Comparison of ENCODE assay signal across 1 cellular context in the genomic region with DNA sequence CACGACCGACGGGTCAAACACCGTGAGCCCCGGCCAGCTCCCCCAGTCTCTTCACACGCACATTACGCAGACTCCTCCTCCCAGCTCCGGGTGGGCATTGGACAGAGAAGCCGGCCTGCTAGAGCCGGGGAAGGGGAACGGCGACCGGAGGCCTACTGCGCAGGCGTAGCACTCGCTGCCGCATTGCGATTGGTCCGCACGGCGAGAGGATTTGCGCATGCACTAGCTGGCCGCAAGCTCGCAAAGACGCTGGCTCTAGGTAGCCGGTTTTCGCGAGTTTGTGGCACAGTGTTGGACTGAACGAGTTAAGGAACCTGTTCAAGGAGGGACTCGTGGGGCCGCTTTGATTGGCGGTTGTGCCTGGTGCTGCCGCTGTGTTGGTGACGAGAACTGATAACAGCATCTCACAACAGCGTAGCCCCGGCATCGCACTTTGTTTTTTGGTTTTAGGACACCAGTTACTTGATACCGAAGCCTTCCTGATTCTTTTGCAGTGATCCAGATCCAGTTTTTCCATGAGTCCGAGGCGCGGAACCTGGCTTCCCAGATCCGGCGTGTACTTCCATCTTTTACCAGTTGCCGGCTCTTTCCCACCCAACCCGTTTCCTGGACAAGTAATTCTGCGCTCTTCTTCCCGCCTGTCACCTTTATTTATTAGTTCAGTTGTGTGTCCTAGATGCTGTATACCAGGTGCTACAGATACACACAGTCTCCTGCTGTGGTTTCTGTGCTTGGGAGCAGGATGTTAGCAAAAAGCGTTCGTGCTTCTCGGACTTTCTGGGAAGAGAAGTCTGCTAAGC.
TF ChIP-seq lines count a peak whose summit lies in the region.

A gene (minus strand): TSS at position 139 of the 800 bp plus-strand sequence. CDS start 185 bp downstream, outside the sequence.

TF ChIP-seq in K562, 482 proteins besides CTCF, POLR2A, EP300 and RAD21 (continued from another document and continues in another):
- TF ChIP-seq, protein P1, sequence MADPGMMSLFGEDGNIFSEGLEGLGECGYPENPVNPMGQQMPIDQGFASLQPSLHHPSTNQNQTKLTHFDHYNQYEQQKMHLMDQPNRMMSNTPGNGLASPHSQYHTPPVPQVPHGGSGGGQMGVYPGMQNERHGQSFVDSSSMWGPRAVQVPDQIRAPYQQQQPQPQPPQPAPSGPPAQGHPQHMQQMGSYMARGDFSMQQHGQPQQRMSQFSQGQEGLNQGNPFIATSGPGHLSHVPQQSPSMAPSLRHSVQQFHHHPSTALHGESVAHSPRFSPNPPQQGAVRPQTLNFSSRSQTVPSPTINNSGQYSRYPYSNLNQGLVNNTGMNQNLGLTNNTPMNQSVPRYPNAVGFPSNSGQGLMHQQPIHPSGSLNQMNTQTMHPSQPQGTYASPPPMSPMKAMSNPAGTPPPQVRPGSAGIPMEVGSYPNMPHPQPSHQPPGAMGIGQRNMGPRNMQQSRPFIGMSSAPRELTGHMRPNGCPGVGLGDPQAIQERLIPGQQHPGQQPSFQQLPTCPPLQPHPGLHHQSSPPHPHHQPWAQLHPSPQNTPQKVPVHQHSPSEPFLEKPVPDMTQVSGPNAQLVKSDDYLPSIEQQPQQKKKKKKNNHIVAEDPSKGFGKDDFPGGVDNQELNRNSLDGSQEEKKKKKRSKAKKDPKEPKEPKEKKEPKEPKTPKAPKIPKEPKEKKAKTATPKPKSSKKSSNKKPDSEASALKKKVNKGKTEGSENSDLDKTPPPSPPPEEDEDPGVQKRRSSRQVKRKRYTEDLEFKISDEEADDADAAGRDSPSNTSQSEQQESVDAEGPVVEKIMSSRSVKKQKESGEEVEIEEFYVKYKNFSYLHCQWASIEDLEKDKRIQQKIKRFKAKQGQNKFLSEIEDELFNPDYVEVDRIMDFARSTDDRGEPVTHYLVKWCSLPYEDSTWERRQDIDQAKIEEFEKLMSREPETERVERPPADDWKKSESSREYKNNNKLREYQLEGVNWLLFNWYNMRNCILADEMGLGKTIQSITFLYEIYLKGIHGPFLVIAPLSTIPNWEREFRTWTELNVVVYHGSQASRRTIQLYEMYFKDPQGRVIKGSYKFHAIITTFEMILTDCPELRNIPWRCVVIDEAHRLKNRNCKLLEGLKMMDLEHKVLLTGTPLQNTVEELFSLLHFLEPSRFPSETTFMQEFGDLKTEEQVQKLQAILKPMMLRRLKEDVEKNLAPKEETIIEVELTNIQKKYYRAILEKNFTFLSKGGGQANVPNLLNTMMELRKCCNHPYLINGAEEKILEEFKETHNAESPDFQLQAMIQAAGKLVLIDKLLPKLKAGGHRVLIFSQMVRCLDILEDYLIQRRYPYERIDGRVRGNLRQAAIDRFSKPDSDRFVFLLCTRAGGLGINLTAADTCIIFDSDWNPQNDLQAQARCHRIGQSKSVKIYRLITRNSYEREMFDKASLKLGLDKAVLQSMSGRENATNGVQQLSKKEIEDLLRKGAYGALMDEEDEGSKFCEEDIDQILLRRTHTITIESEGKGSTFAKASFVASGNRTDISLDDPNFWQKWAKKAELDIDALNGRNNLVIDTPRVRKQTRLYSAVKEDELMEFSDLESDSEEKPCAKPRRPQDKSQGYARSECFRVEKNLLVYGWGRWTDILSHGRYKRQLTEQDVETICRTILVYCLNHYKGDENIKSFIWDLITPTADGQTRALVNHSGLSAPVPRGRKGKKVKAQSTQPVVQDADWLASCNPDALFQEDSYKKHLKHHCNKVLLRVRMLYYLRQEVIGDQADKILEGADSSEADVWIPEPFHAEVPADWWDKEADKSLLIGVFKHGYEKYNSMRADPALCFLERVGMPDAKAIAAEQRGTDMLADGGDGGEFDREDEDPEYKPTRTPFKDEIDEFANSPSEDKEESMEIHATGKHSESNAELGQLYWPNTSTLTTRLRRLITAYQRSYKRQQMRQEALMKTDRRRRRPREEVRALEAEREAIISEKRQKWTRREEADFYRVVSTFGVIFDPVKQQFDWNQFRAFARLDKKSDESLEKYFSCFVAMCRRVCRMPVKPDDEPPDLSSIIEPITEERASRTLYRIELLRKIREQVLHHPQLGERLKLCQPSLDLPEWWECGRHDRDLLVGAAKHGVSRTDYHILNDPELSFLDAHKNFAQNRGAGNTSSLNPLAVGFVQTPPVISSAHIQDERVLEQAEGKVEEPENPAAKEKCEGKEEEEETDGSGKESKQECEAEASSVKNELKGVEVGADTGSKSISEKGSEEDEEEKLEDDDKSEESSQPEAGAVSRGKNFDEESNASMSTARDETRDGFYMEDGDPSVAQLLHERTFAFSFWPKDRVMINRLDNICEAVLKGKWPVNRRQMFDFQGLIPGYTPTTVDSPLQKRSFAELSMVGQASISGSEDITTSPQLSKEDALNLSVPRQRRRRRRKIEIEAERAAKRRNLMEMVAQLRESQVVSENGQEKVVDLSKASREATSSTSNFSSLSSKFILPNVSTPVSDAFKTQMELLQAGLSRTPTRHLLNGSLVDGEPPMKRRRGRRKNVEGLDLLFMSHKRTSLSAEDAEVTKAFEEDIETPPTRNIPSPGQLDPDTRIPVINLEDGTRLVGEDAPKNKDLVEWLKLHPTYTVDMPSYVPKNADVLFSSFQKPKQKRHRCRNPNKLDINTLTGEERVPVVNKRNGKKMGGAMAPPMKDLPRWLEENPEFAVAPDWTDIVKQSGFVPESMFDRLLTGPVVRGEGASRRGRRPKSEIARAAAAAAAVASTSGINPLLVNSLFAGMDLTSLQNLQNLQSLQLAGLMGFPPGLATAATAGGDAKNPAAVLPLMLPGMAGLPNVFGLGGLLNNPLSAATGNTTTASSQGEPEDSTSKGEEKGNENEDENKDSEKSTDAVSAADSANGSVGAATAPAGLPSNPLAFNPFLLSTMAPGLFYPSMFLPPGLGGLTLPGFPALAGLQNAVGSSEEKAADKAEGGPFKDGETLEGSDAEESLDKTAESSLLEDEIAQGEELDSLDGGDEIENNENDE (IDR thresholded peaks at IDR 0.05; ENCODE audit: low read depth, low read length): no peak
- TF ChIP-seq CREBBP (IDR thresholded peaks at IDR 0.05; ENCODE audit: low read depth, low read length): no peak
- TF ChIP-seq MEF2A (IDR thresholded peaks at IDR 0.05; ENCODE audit: control insufficient read depth, low read depth, low read length): no peak
- no peak for TF ChIP-seq ZNF224 (CRISPR knock-in tag; IDR thresholded peaks at IDR 0.05)
- no peak for TF ChIP-seq FOXP1 (CRISPR knock-in tag; IDR thresholded peaks at IDR 0.05)
- no peak for TF ChIP-seq GATAD2A (IDR thresholded peaks at IDR 0.05)
- TF ChIP-seq, protein P2, sequence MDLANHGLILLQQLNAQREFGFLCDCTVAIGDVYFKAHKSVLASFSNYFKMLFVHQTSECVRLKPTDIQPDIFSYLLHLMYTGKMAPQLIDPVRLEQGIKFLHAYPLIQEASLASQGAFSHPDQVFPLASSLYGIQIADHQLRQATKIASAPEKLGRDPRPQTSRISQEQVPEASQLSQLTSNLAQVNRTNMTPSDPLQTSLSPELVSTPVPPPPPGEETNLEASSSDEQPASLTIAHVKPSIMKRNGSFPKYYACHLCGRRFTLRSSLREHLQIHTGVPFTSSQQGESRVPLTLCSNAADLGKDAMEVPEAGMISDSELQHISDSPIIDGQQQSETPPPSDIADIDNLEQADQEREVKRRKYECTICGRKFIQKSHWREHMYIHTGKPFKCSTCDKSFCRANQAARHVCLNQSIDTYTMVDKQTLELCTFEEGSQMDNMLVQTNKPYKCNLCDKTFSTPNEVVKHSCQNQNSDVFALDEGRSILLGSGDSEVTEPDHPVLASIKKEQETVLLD (IDR thresholded peaks at IDR 0.05): peak; percentile 93
- TF ChIP-seq ZBTB7A (IDR thresholded peaks at IDR 0.05; ENCODE audit: borderline replicate concordance, control insufficient read depth, low read depth, low read length): no peak
- TF ChIP-seq, protein P3, sequence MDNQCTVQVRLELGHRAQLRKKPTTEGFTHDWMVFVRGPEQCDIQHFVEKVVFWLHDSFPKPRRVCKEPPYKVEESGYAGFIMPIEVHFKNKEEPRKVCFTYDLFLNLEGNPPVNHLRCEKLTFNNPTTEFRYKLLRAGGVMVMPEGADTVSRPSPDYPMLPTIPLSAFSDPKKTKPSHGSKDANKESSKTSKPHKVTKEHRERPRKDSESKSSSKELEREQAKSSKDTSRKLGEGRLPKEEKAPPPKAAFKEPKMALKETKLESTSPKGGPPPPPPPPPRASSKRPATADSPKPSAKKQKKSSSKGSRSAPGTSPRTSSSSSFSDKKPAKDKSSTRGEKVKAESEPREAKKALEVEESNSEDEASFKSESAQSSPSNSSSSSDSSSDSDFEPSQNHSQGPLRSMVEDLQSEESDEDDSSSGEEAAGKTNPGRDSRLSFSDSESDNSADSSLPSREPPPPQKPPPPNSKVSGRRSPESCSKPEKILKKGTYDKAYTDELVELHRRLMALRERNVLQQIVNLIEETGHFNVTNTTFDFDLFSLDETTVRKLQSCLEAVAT (IDR thresholded peaks at IDR 0.05): peak in 1 of 2 experiments; percentile 47; a peak in 1 of 4 replicates
- TF ChIP-seq MTA2 (IDR thresholded peaks at IDR 0.05; ENCODE audit: low read depth): 0 out of 2 replicates have a peak, but pooled peaks have one; percentile 13
- TF ChIP-seq RNF2 (IDR thresholded peaks at IDR 0.05): peak; percentile 75
- TF ChIP-seq, protein P4, sequence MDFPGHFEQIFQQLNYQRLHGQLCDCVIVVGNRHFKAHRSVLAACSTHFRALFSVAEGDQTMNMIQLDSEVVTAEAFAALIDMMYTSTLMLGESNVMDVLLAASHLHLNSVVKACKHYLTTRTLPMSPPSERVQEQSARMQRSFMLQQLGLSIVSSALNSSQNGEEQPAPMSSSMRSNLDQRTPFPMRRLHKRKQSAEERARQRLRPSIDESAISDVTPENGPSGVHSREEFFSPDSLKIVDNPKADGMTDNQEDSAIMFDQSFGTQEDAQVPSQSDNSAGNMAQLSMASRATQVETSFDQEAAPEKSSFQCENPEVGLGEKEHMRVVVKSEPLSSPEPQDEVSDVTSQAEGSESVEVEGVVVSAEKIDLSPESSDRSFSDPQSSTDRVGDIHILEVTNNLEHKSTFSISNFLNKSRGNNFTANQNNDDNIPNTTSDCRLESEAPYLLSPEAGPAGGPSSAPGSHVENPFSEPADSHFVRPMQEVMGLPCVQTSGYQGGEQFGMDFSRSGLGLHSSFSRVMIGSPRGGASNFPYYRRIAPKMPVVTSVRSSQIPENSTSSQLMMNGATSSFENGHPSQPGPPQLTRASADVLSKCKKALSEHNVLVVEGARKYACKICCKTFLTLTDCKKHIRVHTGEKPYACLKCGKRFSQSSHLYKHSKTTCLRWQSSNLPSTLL (IDR thresholded peaks at IDR 0.05): no peak
- no peak for TF ChIP-seq EZH2 (IDR thresholded peaks at IDR 0.05; ENCODE audit: borderline replicate concordance, low read depth, low read length)
- no peak for TF ChIP-seq NR2F6 (CRISPR knock-in tag; IDR thresholded peaks at IDR 0.05)
- TF ChIP-seq, protein P5, sequence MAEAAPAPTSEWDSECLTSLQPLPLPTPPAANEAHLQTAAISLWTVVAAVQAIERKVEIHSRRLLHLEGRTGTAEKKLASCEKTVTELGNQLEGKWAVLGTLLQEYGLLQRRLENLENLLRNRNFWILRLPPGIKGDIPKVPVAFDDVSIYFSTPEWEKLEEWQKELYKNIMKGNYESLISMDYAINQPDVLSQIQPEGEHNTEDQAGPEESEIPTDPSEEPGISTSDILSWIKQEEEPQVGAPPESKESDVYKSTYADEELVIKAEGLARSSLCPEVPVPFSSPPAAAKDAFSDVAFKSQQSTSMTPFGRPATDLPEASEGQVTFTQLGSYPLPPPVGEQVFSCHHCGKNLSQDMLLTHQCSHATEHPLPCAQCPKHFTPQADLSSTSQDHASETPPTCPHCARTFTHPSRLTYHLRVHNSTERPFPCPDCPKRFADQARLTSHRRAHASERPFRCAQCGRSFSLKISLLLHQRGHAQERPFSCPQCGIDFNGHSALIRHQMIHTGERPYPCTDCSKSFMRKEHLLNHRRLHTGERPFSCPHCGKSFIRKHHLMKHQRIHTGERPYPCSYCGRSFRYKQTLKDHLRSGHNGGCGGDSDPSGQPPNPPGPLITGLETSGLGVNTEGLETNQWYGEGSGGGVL (CRISPR knock-in tag; IDR thresholded peaks at IDR 0.05): no peak
- peak; percentile 72 for TF ChIP-seq ELF1 (tag; IDR thresholded peaks at IDR 0.05)
- TF ChIP-seq, protein P6, sequence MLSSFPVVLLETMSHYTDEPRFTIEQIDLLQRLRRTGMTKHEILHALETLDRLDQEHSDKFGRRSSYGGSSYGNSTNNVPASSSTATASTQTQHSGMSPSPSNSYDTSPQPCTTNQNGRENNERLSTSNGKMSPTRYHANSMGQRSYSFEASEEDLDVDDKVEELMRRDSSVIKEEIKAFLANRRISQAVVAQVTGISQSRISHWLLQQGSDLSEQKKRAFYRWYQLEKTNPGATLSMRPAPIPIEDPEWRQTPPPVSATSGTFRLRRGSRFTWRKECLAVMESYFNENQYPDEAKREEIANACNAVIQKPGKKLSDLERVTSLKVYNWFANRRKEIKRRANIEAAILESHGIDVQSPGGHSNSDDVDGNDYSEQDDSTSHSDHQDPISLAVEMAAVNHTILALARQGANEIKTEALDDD (IDR thresholded peaks at IDR 0.05): peak; percentile 70; the same call in 1 of the 2 replicates
- TF ChIP-seq, protein P7, sequence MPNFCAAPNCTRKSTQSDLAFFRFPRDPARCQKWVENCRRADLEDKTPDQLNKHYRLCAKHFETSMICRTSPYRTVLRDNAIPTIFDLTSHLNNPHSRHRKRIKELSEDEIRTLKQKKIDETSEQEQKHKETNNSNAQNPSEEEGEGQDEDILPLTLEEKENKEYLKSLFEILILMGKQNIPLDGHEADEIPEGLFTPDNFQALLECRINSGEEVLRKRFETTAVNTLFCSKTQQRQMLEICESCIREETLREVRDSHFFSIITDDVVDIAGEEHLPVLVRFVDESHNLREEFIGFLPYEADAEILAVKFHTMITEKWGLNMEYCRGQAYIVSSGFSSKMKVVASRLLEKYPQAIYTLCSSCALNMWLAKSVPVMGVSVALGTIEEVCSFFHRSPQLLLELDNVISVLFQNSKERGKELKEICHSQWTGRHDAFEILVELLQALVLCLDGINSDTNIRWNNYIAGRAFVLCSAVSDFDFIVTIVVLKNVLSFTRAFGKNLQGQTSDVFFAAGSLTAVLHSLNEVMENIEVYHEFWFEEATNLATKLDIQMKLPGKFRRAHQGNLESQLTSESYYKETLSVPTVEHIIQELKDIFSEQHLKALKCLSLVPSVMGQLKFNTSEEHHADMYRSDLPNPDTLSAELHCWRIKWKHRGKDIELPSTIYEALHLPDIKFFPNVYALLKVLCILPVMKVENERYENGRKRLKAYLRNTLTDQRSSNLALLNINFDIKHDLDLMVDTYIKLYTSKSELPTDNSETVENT (CRISPR knock-in tag; IDR thresholded peaks at IDR 0.05): no peak
- TF ChIP-seq SAP30 (IDR thresholded peaks at IDR 0.05; ENCODE audit: borderline replicate concordance, insufficient read depth, low read depth, low read length, poor library complexity, severe bottlenecking): peak; percentile 53
- no peak for TF ChIP-seq ZC3H8 (IDR thresholded peaks at IDR 0.05)
- TF ChIP-seq XRCC5 (IDR thresholded peaks at IDR 0.05; ENCODE audit: low read depth, low read length): peak; percentile 93
- peak; percentile 69 for TF ChIP-seq TAF9B (IDR thresholded peaks at IDR 0.05; ENCODE audit: partially characterized antibody)
- no peak for TF ChIP-seq U2AF2 (optimal IDR thresholded peaks at IDR 0.05; ENCODE audit: low read depth, low read length)
